Comparison of ENCODE assay signal across 11 cellular contexts in the genomic region with DNA sequence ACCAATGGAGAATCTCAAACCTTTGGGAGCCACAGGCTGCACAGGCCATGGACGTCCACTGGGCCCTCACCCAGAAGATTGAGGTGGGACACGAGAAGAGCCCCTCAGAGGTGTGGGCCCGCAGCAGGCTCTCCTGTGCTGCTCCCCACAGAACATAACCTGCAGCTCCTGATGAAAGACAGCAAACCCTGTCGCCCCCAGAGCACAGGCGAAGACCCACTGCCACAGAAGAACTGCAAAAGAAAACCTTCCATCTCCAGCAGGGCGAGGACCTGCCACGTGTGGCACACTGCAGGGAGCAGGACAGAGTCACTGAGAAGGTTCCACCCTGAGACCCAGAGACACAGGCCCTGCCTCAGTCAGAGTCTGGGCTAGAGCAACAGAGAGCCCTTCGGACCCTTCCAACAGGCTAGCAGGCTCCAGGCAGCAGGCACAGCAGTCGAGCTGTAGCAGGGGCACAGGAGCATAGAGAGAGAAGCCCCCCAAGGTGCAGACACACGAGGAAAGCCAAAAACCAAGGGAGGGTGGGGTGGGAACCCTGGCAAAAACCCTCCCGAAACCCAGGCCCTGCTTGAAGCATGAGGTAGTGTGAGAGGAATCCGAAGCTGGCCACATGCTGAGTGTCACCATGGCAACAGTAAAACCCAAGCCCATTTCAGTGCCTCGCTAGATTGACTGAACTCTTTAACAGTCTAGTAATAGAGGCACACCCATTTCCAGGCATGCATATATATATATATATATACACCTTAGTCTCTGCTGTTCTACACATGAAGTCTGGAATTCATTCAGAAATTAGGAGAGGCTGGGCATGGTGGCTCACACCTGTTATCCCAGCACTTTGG. TPM values are rescaled to one million over a fixed set of nuclear protein-coding genes. Genes with fewer than 3 reads are reported as not detected.
DNase-seq lines count a peak whose midpoint lies in the region; ATAC-seq and TF ChIP-seq lines count a peak whose summit lies in the region.
"Had no signal": no experiment of that assay in that cellular context is flagged by ENCODE, and none has a peak within 500 bp of the region (broad histone marks: within the 10 kb centered on the region; RNA-seq: fewer than 3 reads in every experiment).

No MANE protein-coding gene starts in this region.

- no peaks in the 10 kb centered on the region for H3K4me1 ChIP-seq in GM23338 (ENCODE audit: insufficient read depth)
- H3K4me1 ChIP-seq: Caco-2 had no signal

- H3K4me2 ChIP-seq in GM23338 = no peak overlapping the region

- H3K36me3 ChIP-seq in GM23338 (ENCODE audit: insufficient read depth) (no peaks in the 10 kb centered on the region), WERI-Rb-1 (peaks cover 30% of the 10 kb centered on the region)

- no peaks in the 10 kb centered on the region for H3K9me2 ChIP-seq in GM23338 (ENCODE audit: insufficient read depth)

- peaks cover 23% of the 10 kb centered on the region for H3K9me3 ChIP-seq in WERI-Rb-1 (ENCODE audit: severe bottlenecking)
- H3K9me3 ChIP-seq: Caco-2 had no signal

- no peak overlapping the region for H2AFZ ChIP-seq in GM23338

- no peaks in the 10 kb centered on the region for H3K79me2 ChIP-seq in GM23338 (replicated peaks; ENCODE audit: insufficient read depth)

- no peaks in the 10 kb centered on the region for H3K9me3 Mint-ChIP-seq in GM23338
- no peaks in the 10 kb centered on the region for H3K9me3 Mint-ChIP-seq in natural killer cell treated with Interleukin-12 subunit alpha and Interleukin-12 subunit beta and Interleukin-15 and Interleukin-18, amount 100 ng/mL, for 72 hours

- H3F3A ChIP-seq in GM23338 (replicated peaks; ENCODE audit: low read depth) = no peaks in the 10 kb centered on the region

- no peak overlapping the region for H3K27ac Mint-ChIP-seq in GM23338
- no peak overlapping the region for H3K27ac Mint-ChIP-seq in natural killer cell treated with Interleukin-12 subunit alpha and Interleukin-12 subunit beta and Interleukin-15 and Interleukin-18, amount 100 ng/mL, for 72 hours

- no peak overlapping the region for H3K4me3 Mint-ChIP-seq in GM23338
- no peak overlapping the region for H3K4me3 Mint-ChIP-seq in natural killer cell treated with Interleukin-12 subunit alpha and Interleukin-12 subunit beta and Interleukin-15 and Interleukin-18, amount 100 ng/mL, for 72 hours

- H3K27me3 ChIP-seq in GM23338 (ENCODE audit: insufficient read depth) (no peaks in the 10 kb centered on the region), WERI-Rb-1 (ENCODE audit: insufficient read depth, low read depth, severe bottlenecking) (no peaks in the 10 kb centered on the region)

- peaks cover 17% of the 10 kb centered on the region for H3K4me1 Mint-ChIP-seq in GM23338
- H3K4me1 Mint-ChIP-seq in natural killer cell treated with Interleukin-12 subunit alpha and Interleukin-12 subunit beta and Interleukin-15 and Interleukin-18, amount 100 ng/mL, for 72 hours (ENCODE audit: low read depth in 2 of 2) = peaks cover 16 to 20% of the 10 kb centered on the region in 2 donors

- no peak for TF ChIP-seq CTCF in GM23338 (conservative IDR thresholded peaks at IDR 0.05; ENCODE audit: low read depth in 2 of 2)
- no peak for TF ChIP-seq CTCF in WERI-Rb-1 (IDR thresholded peaks at IDR 0.05; ENCODE audit: low read depth, low read length)

- H3K4me3 ChIP-seq in GM23338 (no peak overlapping the region), WERI-Rb-1 (ENCODE audit: low read depth, low read length) (no peak overlapping the region)

- DNase-seq in ACHN (peak; percentile 49), GM23338 (ENCODE audit: low spot score) (peak; percentile 86), amniotic stem cell (lab: John Stamatoyannopoulos, UW) (peak; percentile 61), islet precursor cell (peak; percentile 84), WERI-Rb-1 (no peak)
- no peak for DNase-seq in natural killer cell treated with Interleukin-12 subunit alpha and Interleukin-12 subunit beta and Interleukin-15 and Interleukin-18, amount 100 ng/mL, for 72 hours (ENCODE audit: low spot score)
- DNase-seq in stimulated activated CD8-positive, alpha-beta memory T cell treated with anti-CD3 and anti-CD28 coated beads, Interleukin-4, amount 100 ng/mL, for 48 hours = no peak
- DNase-seq: activated CD4-positive, alpha-beta T cell treated with anti-CD3 and anti-CD28 coated beads, Interleukin-2, amount 50 U/mL, for 4 hours; Caco-2; occipital lobe had no signal

- H4K20me1 ChIP-seq in GM23338 (replicated peaks; ENCODE audit: insufficient read depth) = 0 out of 2 replicates have a peak, but pooled peaks cover 3% of the 10 kb centered on the region

- H3K27me3 Mint-ChIP-seq in GM23338 (ENCODE audit: insufficient read depth, low read depth, poor library complexity) = peaks cover 14% of the 10 kb centered on the region
- no peaks in the 10 kb centered on the region for H3K27me3 Mint-ChIP-seq in natural killer cell treated with Interleukin-12 subunit alpha and Interleukin-12 subunit beta and Interleukin-15 and Interleukin-18, amount 100 ng/mL, for 72 hours

- in situ Hi-C loops in ACHN (cut with HindIII; ENCODE audit: low pct_ligation_motif_present, low pct_unique_long_range_greater_than_20kb, low sequenced_read_pairs) = no loop called here

- H3K27ac ChIP-seq in GM23338 (ENCODE audit: low read depth) (no peak overlapping the region), WERI-Rb-1 (no peak overlapping the region)

- peaks cover under 1% of the 10 kb centered on the region; the same call in 1 of the 3 replicates for H3K36me3 Mint-ChIP-seq in GM23338 (ENCODE audit: low read depth)
- peaks cover 6% of the 10 kb centered on the region for H3K36me3 Mint-ChIP-seq in natural killer cell treated with Interleukin-12 subunit alpha and Interleukin-12 subunit beta and Interleukin-15 and Interleukin-18, amount 100 ng/mL, for 72 hours

- ATAC-seq in GM23338 (peak; percentile 84), GM18909 (IDR thresholded peaks at IDR 0.05; ENCODE audit: poor library complexity, unreplicated experiment) (no peak)
- ATAC-seq in natural killer cell treated with Interleukin-12 subunit alpha and Interleukin-12 subunit beta and Interleukin-15 and Interleukin-18, amount 100 ng/mL, for 72 hours = no peak

TF ChIP-seq in GM23338, 12 proteins besides CTCF, POLR2A, EP300 and RAD21 (continues in another document):
- TF ChIP-seq ZNF114 (CRISPR knock-in tag; IDR thresholded peaks at IDR 0.05) (no peak), EZH2 (IDR thresholded peaks at IDR 0.05; ENCODE audit: low read depth, unreplicated experiment) (no peak)
- TF ChIP-seq, protein P1, sequence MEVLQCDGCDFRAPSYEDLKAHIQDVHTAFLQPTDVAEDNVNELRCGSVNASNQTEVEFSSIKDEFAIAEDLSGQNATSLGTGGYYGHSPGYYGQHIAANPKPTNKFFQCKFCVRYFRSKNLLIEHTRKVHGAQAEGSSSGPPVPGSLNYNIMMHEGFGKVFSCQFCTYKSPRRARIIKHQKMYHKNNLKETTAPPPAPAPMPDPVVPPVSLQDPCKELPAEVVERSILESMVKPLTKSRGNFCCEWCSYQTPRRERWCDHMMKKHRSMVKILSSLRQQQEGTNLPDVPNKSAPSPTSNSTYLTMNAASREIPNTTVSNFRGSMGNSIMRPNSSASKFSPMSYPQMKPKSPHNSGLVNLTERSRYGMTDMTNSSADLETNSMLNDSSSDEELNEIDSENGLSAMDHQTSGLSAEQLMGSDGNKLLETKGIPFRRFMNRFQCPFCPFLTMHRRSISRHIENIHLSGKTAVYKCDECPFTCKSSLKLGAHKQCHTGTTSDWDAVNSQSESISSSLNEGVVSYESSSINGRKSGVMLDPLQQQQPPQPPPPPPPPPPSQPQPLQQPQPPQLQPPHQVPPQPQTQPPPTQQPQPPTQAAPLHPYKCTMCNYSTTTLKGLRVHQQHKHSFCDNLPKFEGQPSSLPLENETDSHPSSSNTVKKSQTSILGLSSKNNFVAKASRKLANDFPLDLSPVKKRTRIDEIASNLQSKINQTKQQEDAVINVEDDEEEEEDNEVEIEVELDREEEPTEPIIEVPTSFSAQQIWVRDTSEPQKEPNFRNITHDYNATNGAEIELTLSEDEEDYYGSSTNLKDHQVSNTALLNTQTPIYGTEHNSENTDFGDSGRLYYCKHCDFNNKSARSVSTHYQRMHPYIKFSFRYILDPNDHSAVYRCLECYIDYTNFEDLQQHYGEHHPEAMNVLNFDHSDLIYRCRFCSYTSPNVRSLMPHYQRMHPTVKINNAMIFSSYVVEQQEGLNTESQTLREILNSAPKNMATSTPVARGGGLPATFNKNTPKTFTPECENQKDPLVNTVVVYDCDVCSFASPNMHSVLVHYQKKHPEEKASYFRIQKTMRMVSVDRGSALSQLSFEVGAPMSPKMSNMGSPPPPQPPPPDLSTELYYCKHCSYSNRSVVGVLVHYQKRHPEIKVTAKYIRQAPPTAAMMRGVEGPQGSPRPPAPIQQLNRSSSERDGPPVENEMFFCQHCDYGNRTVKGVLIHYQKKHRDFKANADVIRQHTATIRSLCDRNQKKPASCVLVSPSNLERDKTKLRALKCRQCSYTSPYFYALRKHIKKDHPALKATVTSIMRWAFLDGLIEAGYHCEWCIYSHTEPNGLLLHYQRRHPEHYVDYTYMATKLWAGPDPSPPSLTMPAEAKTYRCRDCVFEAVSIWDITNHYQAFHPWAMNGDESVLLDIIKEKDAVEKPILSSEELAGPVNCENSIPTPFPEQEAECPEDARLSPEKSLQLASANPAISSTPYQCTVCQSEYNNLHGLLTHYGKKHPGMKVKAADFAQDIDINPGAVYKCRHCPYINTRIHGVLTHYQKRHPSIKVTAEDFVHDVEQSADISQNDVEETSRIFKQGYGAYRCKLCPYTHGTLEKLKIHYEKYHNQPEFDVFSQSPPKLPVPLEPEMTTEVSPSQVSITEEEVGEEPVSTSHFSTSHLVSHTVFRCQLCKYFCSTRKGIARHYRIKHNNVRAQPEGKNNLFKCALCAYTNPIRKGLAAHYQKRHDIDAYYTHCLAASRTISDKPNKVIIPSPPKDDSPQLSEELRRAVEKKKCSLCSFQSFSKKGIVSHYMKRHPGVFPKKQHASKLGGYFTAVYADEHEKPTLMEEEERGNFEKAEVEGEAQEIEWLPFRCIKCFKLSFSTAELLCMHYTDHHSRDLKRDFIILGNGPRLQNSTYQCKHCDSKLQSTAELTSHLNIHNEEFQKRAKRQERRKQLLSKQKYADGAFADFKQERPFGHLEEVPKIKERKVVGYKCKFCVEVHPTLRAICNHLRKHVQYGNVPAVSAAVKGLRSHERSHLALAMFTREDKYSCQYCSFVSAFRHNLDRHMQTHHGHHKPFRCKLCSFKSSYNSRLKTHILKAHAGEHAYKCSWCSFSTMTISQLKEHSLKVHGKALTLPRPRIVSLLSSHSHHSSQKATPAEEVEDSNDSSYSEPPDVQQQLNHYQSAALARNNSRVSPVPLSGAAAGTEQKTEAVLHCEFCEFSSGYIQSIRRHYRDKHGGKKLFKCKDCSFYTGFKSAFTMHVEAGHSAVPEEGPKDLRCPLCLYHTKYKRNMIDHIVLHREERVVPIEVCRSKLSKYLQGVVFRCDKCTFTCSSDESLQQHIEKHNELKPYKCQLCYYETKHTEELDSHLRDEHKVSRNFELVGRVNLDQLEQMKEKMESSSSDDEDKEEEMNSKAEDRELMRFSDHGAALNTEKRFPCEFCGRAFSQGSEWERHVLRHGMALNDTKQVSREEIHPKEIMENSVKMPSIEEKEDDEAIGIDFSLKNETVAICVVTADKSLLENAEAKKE (CRISPR knock-in tag; IDR thresholded peaks at IDR 0.05) = no peak

RNA-seq across cellular contexts. Expression of a gene that starts 60.0 kb away (rescaled TPM):
- total RNA-seq in GM23338 (2014; rRNA removed; shearing (Covaris generic)) = 8.2 and 12.3 TPM in 2 replicates
- polyA plus RNA-seq in GM23338 (2016; fragmentation: Nextera tagmentation; extraction: Ambion mirVana) = 13.2 and 14.0 TPM in 2 replicates
- total RNA-seq in natural killer cell treated with Interleukin-12 subunit alpha and Interleukin-12 subunit beta and Interleukin-15 and Interleukin-18, amount 100 ng/mL, for 72 hours = 10 to 100 TPM; 33.1 to 43.7 TPM

Comparison
In these comparisons a context has a peak if more than half of its experiments do, and no peak if none do; other contexts are left out.
1. DNase-seq: peak in ACHN (single experiment), GM23338 (single experiment), amniotic stem cell (single experiment) and islet precursor cell (single experiment); none in natural killer cell treated with Interleukin-12 subunit alpha and Interleukin-12 subunit beta and Interleukin-15 and Interleukin-18, amount 100 ng/mL, for 72 hours (single experiment), WERI-Rb-1 (single experiment) and stimulated activated CD8-positive, alpha-beta memory T cell treated with anti-CD3 and anti-CD28 coated beads, Interleukin-4, amount 100 ng/mL, for 48 hours (single experiment).